In the genomic region with DNA sequence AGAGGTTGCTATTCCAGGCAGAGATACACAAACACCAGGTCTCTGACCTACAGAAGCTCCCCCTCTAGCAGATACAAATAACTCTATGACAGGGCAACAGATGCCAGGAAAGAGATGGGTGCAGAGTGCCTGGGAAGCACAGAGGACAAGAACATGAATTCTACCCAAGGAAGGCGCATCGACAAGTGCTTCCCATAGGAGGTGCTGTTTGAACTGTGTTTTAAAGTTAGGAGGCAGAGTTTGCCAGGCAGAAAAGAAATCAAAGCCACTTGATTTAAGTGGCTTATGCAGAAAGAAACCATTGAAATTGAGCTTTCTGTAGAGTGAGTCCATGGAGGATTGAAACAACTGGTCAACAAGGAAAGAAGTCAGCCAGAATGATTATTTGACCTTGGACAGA, we compare ENCODE assay signal across 10 cellular contexts. TPM values are rescaled to one million over a fixed set of nuclear protein-coding genes. Genes with fewer than 3 reads are reported as not detected.
DNase-seq lines count a peak whose midpoint lies in the region; ATAC-seq and TF ChIP-seq lines count a peak whose summit lies in the region.
"Had no signal": no experiment of that assay in that cellular context is flagged by ENCODE, and none has a peak within 500 bp of the region (broad histone marks: within the 10 kb centered on the region; RNA-seq: fewer than 3 reads in every experiment).

No MANE protein-coding gene starts in this region.

- TF ChIP-seq POLR2A in breast epithelium (IDR thresholded peaks at IDR 0.05) (no peak), body of pancreas (IDR thresholded peaks at IDR 0.05) (no peak)

- H3K27ac ChIP-seq in breast epithelium (no peak overlapping the region), body of pancreas (no peak overlapping the region)

- H3K27me3 Mint-ChIP-seq in MCF 10A (ENCODE audit: insufficient read depth, unreplicated experiment), result peaks cover 10% of the 10 kb centered on the region
- H3K27me3 Mint-ChIP-seq in stimulated activated naive B cell treated with anti-CD40 and anti-IgM and Interleukin-4, amounts not matched to agents 10 μg/mL and 1 μg/mL and 100 μg/mL, for 72 hours, result no peaks in the 10 kb centered on the region

- CTCF ChIA-PET in MCF 10A (lab: Yijun Ruan, JAX), result interaction anchor here (0.6 to 1.6 kb wide), 2 partner anchors 15 to 187 kb away, joined by 4 read pairs; no protein-coding TSS in a partner anchor

- POLR2A ChIA-PET in MCF 10A (lab: Yijun Ruan, JAX), result no interaction called here

- no peak overlapping the region for H3K4me3 Mint-ChIP-seq in MCF 10A (ENCODE audit: unreplicated experiment)
- peak overlapping the region; percentile 7 to 10 for H3K4me3 Mint-ChIP-seq in stimulated activated naive B cell treated with anti-CD40 and anti-IgM and Interleukin-4, amounts not matched to agents 10 μg/mL and 1 μg/mL and 100 μg/mL, for 72 hours

- H3K9me3 Mint-ChIP-seq in MCF 10A (ENCODE audit: unreplicated experiment), result no peaks in the 10 kb centered on the region
- peaks cover 5 to 7% of the 10 kb centered on the region in 2 donors for H3K9me3 Mint-ChIP-seq in stimulated activated naive B cell treated with anti-CD40 and anti-IgM and Interleukin-4, amounts not matched to agents 10 μg/mL and 1 μg/mL and 100 μg/mL, for 72 hours

- peaks cover 8 to 10% of the 10 kb centered on the region in 2 donors for H3K9me3 ChIP-seq in breast epithelium
- peaks cover 0 to 5% (median 0%) of the 10 kb centered on the region in 3 donors for H3K9me3 ChIP-seq in body of pancreas

- BruUV-seq in MCF 10A (replicated peaks; lab: Mats Ljungman, UMichigan), result no TSS peak

- H3K4me3 ChIP-seq in breast epithelium (no peak overlapping the region), body of pancreas (no peak overlapping the region)

- H3K4me1 ChIP-seq in breast epithelium (no peaks in the 10 kb centered on the region), body of pancreas (no peaks in the 10 kb centered on the region)

- no peaks in the 10 kb centered on the region for H3K36me3 Mint-ChIP-seq in MCF 10A (ENCODE audit: insufficient read depth, unreplicated experiment)
- peaks cover 3 to 8% of the 10 kb centered on the region in 2 donors for H3K36me3 Mint-ChIP-seq in stimulated activated naive B cell treated with anti-CD40 and anti-IgM and Interleukin-4, amounts not matched to agents 10 μg/mL and 1 μg/mL and 100 μg/mL, for 72 hours

- H3K27me3 ChIP-seq in breast epithelium, result no peaks in the 10 kb centered on the region
- no peaks in the 10 kb centered on the region for H3K27me3 ChIP-seq in body of pancreas

- H3K4me1 Mint-ChIP-seq in MCF 10A (ENCODE audit: insufficient read depth, unreplicated experiment), result no peaks in the 10 kb centered on the region
- peaks cover 40 to 41% of the 10 kb centered on the region in 2 donors for H3K4me1 Mint-ChIP-seq in stimulated activated naive B cell treated with anti-CD40 and anti-IgM and Interleukin-4, amounts not matched to agents 10 μg/mL and 1 μg/mL and 100 μg/mL, for 72 hours

- ATAC-seq in esophagus mucosa, result peak; percentile 41
- ATAC-seq in stimulated activated naive B cell treated with anti-CD40 and anti-IgM and Interleukin-4, amounts not matched to agents 10 μg/mL and 1 μg/mL and 100 μg/mL, for 72 hours (replicated peaks), result no peak
- no peak for ATAC-seq in body of pancreas
- no peak for ATAC-seq in GM21515 (IDR thresholded peaks at IDR 0.05; ENCODE audit: unreplicated experiment)

- H3K36me3 ChIP-seq in breast epithelium, result no peaks in the 10 kb centered on the region
- no peaks in the 10 kb centered on the region for H3K36me3 ChIP-seq in body of pancreas (replicated peaks in 1 of 2; ENCODE audit: insufficient read depth in 1 of 2, low read depth in 2 of 2)

- DNase-seq in MCF 10A (ENCODE audit: unreplicated experiment) (peak; percentile 34), breast epithelium (ENCODE audit: low spot score in 2 of 2) (no peak), MV-4-11 (lab: John Stamatoyannopoulos, UW) (peak; percentile 24), epidermal melanocyte (ENCODE audit: insufficient read length, low spot score) (no peak), body of pancreas (no peak)
- DNase-seq in stimulated activated naive B cell treated with anti-CD40 and anti-IgM and Interleukin-4, amounts not matched to agents 10 μg/mL and 1 μg/mL and 100 μg/mL, for 72 hours, result no peak
- DNase-seq: activated CD8-positive, alpha-beta memory T cell treated with anti-CD3 and anti-CD28 coated beads, Interleukin-2, amount 50 U/mL, for 4 hours; NCI-H446 had no signal

- H3K27ac Mint-ChIP-seq in MCF 10A (ENCODE audit: low read depth, unreplicated experiment), result no peak overlapping the region
- peak overlapping the region; percentile 84 for H3K27ac Mint-ChIP-seq in stimulated activated naive B cell treated with anti-CD40 and anti-IgM and Interleukin-4, amounts not matched to agents 10 μg/mL and 1 μg/mL and 100 μg/mL, for 72 hours

- intact Hi-C loops in MCF 10A (cut with micrococcal nuclease), result no loop called here
- intact Hi-C loops in breast epithelium (cut with DNase I; ENCODE audit: low total_unique reads), result no loop called here
- intact Hi-C loops in body of pancreas (cut with DNase I), result no loop called here

- TF ChIP-seq CTCF in MCF 10A (IDR thresholded peaks at IDR 0.05; ENCODE audit: unreplicated experiment) (peak; percentile 28), breast epithelium (IDR thresholded peaks at IDR 0.05) (no peak), body of pancreas (IDR thresholded peaks at IDR 0.05) (no peak)

- 45 to 64% methylated on average over 2 of the region's 2 CpGs for WGBS in body of pancreas, 2 donors

RNA-seq across cellular contexts. Expression of gene EGR2, which starts 35.3 kb away (rescaled TPM):
- total RNA-seq in MCF 10A (2022), result 0.25 and 1.0 TPM in 2 replicates
- total RNA-seq in breast epithelium, result 1 to 10 TPM in 2 of 3 donors, under 1 TPM in 1; 0.32 to 9.2 (median 4.3) TPM
- 0.96 TPM for total RNA-seq in esophagus mucosa
- 1 to 10 TPM; 4.2 to 5.9 TPM for total RNA-seq in body of pancreas

RNA-seq across cellular contexts. Expression of gene ADO, which starts 46.9 kb away (rescaled TPM):
- total RNA-seq in MCF 10A (2022), result 22.1 and 24.3 TPM in 2 replicates
- 10 to 100 TPM; 13.9 to 27.1 (median 22.9) TPM for total RNA-seq in breast epithelium
- 10.0 TPM for total RNA-seq in esophagus mucosa
- total RNA-seq in body of pancreas, result 1 to 10 TPM; 8.9 to 9.9 TPM

Comparison
In these comparisons a context has a peak if more than half of its experiments do, and no peak if none do; other contexts are left out.
1. DNase-seq: peak in MCF 10A (single experiment) and MV-4-11 (single experiment); none in breast epithelium (0 of 2), stimulated activated naive B cell treated with anti-CD40 and anti-IgM and Interleukin-4, amounts not matched to agents 10 μg/mL and 1 μg/mL and 100 μg/mL, for 72 hours (single experiment), epidermal melanocyte (single experiment) and body of pancreas (0 of 4).